9 cellular contexts compared by ENCODE assay signal in the genomic region with DNA sequence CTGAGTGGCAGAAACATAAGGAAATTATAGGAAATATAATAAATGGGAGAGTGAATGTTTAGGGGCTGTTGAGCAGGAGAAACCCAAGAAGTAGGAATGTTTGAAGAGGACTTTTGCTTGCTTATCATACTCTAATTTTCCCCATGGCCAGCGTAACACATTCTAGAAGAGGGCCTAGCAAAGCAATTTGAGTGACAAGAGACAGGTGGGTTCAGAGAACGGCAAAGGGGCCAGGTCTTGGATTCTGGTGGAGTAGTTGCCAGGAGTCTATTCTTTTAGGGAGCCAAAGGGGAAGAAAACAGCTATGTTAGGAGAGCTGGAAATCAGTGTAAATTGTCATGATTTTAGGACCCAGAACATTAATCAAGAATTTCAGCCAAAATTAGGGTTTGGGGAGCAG.
"Had no signal": no experiment of that assay in that cellular context is flagged by ENCODE, and none has a peak within 500 bp of the region (broad histone marks: within the 10 kb centered on the region; RNA-seq: fewer than 3 reads in every experiment).

No MANE protein-coding gene starts in this region.

- ATAC-seq: esophagus mucosa; stimulated activated naive B cell treated with anti-CD40 and anti-IgM and Interleukin-4, amounts not matched to agents 10 μg/mL and 1 μg/mL and 100 μg/mL, for 72 hours had no signal

- H3K27ac ChIP-seq: pancreas, suprapubic skin had no signal

- H3K9me3 ChIP-seq: pancreas, suprapubic skin had no signal

- DNase-seq: activated naive CD4-positive, alpha-beta T cell treated with anti-CD3 and anti-CD28 coated beads, Interleukin-2, amount 50 U/mL, for 16 hours; head of caudate nucleus; mammary epithelial cell; retina; small intestine; stimulated activated naive B cell treated with anti-CD40 and anti-IgM and Interleukin-4, amounts not matched to agents 10 μg/mL and 1 μg/mL and 100 μg/mL, for 72 hours had no signal

- H3K36me3 ChIP-seq: pancreas had no signal

- H3K27me3 ChIP-seq: pancreas, suprapubic skin had no signal

- H3K4me1 ChIP-seq: pancreas, suprapubic skin had no signal

- H3K4me3 ChIP-seq: pancreas, suprapubic skin had no signal
